Comparison of ENCODE assay signal across 15 cellular contexts in the genomic region with DNA sequence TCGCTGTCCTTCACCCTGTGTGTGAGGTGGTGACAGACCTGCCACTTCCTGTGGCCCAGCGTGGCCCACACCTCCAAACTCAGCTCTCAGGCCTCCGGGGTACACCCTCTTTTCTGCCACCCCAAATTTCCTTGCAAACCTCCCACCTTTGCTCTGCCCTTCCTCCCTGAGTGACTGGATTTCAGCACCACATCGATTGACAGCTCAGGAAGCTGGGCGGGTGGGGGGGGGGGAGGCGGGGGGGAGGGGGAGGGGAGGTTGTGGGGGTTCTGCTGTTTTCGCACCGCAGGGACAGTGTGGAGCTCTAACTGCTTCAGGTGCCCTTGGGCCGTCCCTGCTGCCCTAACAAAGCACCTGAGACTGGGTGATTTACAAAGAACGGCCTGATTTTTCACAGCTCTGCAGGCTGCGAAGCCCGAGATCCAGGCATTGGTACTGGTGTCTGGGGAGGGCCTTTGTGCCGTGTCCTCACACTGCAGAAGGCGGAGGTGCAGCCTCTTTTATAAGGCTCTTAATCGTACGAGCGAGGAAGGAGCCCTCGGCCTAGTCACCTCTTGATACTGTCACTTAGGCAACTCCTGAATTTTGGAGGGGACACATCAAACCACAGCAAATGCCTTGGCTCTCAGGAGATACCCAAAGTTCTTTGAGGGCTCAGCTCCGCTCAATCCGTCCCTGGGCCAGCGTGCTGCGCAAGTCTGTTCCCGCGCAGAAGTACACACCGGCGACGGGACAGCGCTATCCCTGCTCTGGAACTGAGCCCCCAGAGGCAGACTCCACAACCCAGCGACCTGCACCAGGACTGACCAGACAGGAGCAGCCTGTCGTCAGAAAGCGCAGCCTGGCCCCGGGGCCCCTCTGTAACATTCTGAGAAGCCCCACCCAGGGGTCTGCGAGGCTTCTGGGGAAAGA. TPM values are rescaled to one million over a fixed set of nuclear protein-coding genes. Genes with fewer than 3 reads are reported as not detected.
A peak's percentile ranks its signal among the peaks of the same experiment; 100 is the strongest.
DNase-seq lines count a peak whose midpoint lies in the region; ATAC-seq, FAIRE-seq and TF ChIP-seq lines count a peak whose summit lies in the region.
"Had no signal": no experiment of that assay in that cellular context is flagged by ENCODE, and none has a peak within 500 bp of the region (broad histone marks: within the 10 kb centered on the region; RNA-seq: fewer than 3 reads in every experiment).

No MANE protein-coding gene starts in this region.

- POLR2A ChIA-PET in K562 (lab: Yijun Ruan, JAX): interaction anchor here (0.7 to 0.8 kb wide), 2 partner anchors 53 to 144 kb away, joined by 3 to 4 read pairs; a partner anchor contains a TSS

- H3K9me3 ChIP-seq in K562 (replicated peaks; ENCODE audit: control insufficient read depth, insufficient read depth, low read depth, low read length): no peaks in the 10 kb centered on the region
- H3K9me3 ChIP-seq: esophagus squamous epithelium, Peyer's patch had no signal

- H3K27ac Mint-ChIP-seq in stimulated activated effector memory CD8-positive, alpha-beta T cell treated with anti-CD3 and anti-CD28 coated beads, Interleukin-12 subunit alpha, Interleukin-12 subunit beta, amount 100 ng/mL, for 72 hours: peak overlapping the region; percentile 78
- H3K27ac Mint-ChIP-seq: activated T-helper 17 cell treated with anti-CD3 and anti-CD28 coated beads, Interleukin-2, amount 50 U/mL, for 72 hours had no signal

- H3K27ac ChIP-seq in K562 (ENCODE audit: extremely low read depth, low read depth, low read length): no peak overlapping the region
- H3K27ac ChIP-seq: esophagus squamous epithelium, GM23248, Peyer's patch had no signal

- DNase-seq in left ventricle myocardium superior (peak; percentile 27), Right ventricle myocardium superior (no peak), Kasumi-1 (lab: John Stamatoyannopoulos, UW) (peak; percentile 30 to 38), K562 (ENCODE audit: extremely low read depth in 1 of 4, low spot score in 3 of 4) (no peak), SW 1271 (lab: John Stamatoyannopoulos, UW) (no peak), NCI-H345 treated with DMSO at 0.1 percent for 48 hours (lab: John Stamatoyannopoulos, UW; ENCODE audit: unreplicated experiment) (no peak)
- no peak for DNase-seq in stimulated activated effector memory CD8-positive, alpha-beta T cell treated with anti-CD3 and anti-CD28 coated beads, Interleukin-12 subunit alpha, Interleukin-12 subunit beta, amount 100 ng/mL, for 72 hours (ENCODE audit: low spot score in 2 of 2)
- DNase-seq: activated CD4-positive, alpha-beta T cell treated with anti-CD3 and anti-CD28 coated beads for 4 hours; dermis blood vessel endothelial cell; esophagus squamous epithelium; GM23248; NCI-H524 treated with DMSO at 0.1 percent for 48 hours; Peyer's patch had no signal

- no peak for ATAC-seq in left ventricle myocardium superior
- no peak for ATAC-seq in Right ventricle myocardium superior (ENCODE audit: poor library complexity)
- ATAC-seq in K562: no peak
- no peak for ATAC-seq in stimulated activated effector memory CD8-positive, alpha-beta T cell treated with anti-CD3 and anti-CD28 coated beads, Interleukin-12 subunit alpha, Interleukin-12 subunit beta, amount 100 ng/mL, for 72 hours
- ATAC-seq in HG02763 (IDR thresholded peaks at IDR 0.05; ENCODE audit: unreplicated experiment): no peak
- ATAC-seq: activated T-helper 17 cell treated with anti-CD3 and anti-CD28 coated beads, Interleukin-2, amount 50 U/mL, for 72 hours had no signal

- H3K79me2 ChIP-seq in K562 (ENCODE audit: control insufficient read depth, insufficient read depth, low read length): peaks cover 34% of the 10 kb centered on the region

- CTCF ChIA-PET in K562 (lab: Yijun Ruan, JAX; ENCODE audit: low intra/inter-chr PET ratio): interaction anchor here (0.8 to 2.0 kb wide), 3 partner anchors 100 to 141 kb away, joined by 3 to 17 read pairs (median 6); no protein-coding TSS in a partner anchor

- no peak for FAIRE-seq in K562 (lab: Jason Lieb, UNC)

- H3K27me3 ChIP-seq in K562 (ENCODE audit: control insufficient read depth in 2 of 2, insufficient read depth in 2 of 2, low read length in 2 of 2): no peaks in the 10 kb centered on the region
- H3K27me3 ChIP-seq: esophagus squamous epithelium, Peyer's patch had no signal

- intact Hi-C loops in left ventricle myocardium superior (cut with micrococcal nuclease) (no loop called here), Right ventricle myocardium superior (cut with DNase I) (loop anchor here (10.0 kb wide), 1 partner anchor 258 kb away; no protein-coding TSS in a partner anchor), K562 (cut with micrococcal nuclease) (no loop called here)

- peaks cover 19% of the 10 kb centered on the region; the same call in 1 of the 3 replicates for H3K36me3 ChIP-seq in K562 (ENCODE audit: control insufficient read depth, insufficient read depth, low read length)
- H3K36me3 ChIP-seq: Peyer's patch had no signal

- H3K9ac ChIP-seq in K562 (ENCODE audit: insufficient read depth in 1 of 2, low read depth in 2 of 2, low read length in 2 of 2): peak overlapping the region in 1 of 2 experiments; percentile 68; a peak in 2 of 4 replicates
- H3K9ac ChIP-seq: GM23248 had no signal

- no peak overlapping the region for H3K4me2 ChIP-seq in K562 (ENCODE audit: insufficient read depth, low read length)

- H4K20me1 ChIP-seq in K562 (replicated peaks; ENCODE audit: control insufficient read depth, insufficient read depth, low read length): peaks cover 6% of the 10 kb centered on the region; the same call in 1 of the 2 replicates

- peak overlapping the region; percentile 34 for H3K4me3 Mint-ChIP-seq in stimulated activated effector memory CD8-positive, alpha-beta T cell treated with anti-CD3 and anti-CD28 coated beads, Interleukin-12 subunit alpha, Interleukin-12 subunit beta, amount 100 ng/mL, for 72 hours

- in situ Hi-C loops in K562 (cut with MboI): loop anchor here (25.0 kb wide), 1 partner anchor 105 kb away; no protein-coding TSS in a partner anchor

- H3K9me1 ChIP-seq in K562 (ENCODE audit: control insufficient read depth, insufficient read depth, low read length): no peaks in the 10 kb centered on the region

- no peak for TF ChIP-seq CTCF in K562 (IDR thresholded peaks at IDR 0.05 in 2 of 3, conservative IDR thresholded peaks at IDR 0.05 in 1 of 3; ENCODE audit: insufficient read depth in 2 of 3, low read depth in 1 of 3, low read length in 3 of 3)

- no TSS peak for BruUV-seq in K562 (replicated peaks; lab: Mats Ljungman, UMichigan)

- H2AFZ ChIP-seq in K562 (ENCODE audit: low read depth, low read length): no peak overlapping the region
- H2AFZ ChIP-seq: GM23248 had no signal

- peaks cover 48% of the 10 kb centered on the region for H3K4me1 Mint-ChIP-seq in stimulated activated effector memory CD8-positive, alpha-beta T cell treated with anti-CD3 and anti-CD28 coated beads, Interleukin-12 subunit alpha, Interleukin-12 subunit beta, amount 100 ng/mL, for 72 hours

- no peak overlapping the region for H3K4me3 ChIP-seq in K562
- H3K4me3 ChIP-seq: esophagus squamous epithelium, GM23248, Peyer's patch had no signal

- peak; percentile 32; the same call in 1 of the 2 replicates for TF ChIP-seq POLR2A in K562 (conservative IDR thresholded peaks at IDR 0.05)

- peaks cover 10 to 88% of the 10 kb centered on the region in 2 experiments; a peak in 4 of 5 replicates for H3K4me1 ChIP-seq in K562 (replicated peaks in 1 of 2; ENCODE audit: control insufficient read depth in 2 of 2, insufficient read depth in 2 of 2, low read length in 2 of 2)

- H3K36me3 Mint-ChIP-seq in stimulated activated effector memory CD8-positive, alpha-beta T cell treated with anti-CD3 and anti-CD28 coated beads, Interleukin-12 subunit alpha, Interleukin-12 subunit beta, amount 100 ng/mL, for 72 hours: peaks cover 78% of the 10 kb centered on the region

- TF ChIP-seq RAD21 in K562 (CRISPR knock-in tag; conservative IDR thresholded peaks at IDR 0.05 in 1 of 2, IDR thresholded peaks at IDR 0.05 in 1 of 2): no peak

- H3K9me3 Mint-ChIP-seq in stimulated activated effector memory CD8-positive, alpha-beta T cell treated with anti-CD3 and anti-CD28 coated beads, Interleukin-12 subunit alpha, Interleukin-12 subunit beta, amount 100 ng/mL, for 72 hours: no peaks in the 10 kb centered on the region
- H3K9me3 Mint-ChIP-seq: activated T-helper 17 cell treated with anti-CD3 and anti-CD28 coated beads, Interleukin-2, amount 50 U/mL, for 72 hours had no signal

- no peak for TF ChIP-seq EP300 in K562 (IDR thresholded peaks at IDR 0.05; ENCODE audit: low read length)

- 83% methylated on average over 23 of the region's 33 CpGs for WGBS in K562 (ENCODE audit: insufficient coverage, low coverage, missing lambda C conversion rate)

RNA-seq across cellular contexts. Expression of a gene that starts 3.6 kb away (rescaled TPM):
- total RNA-seq in left ventricle myocardium superior (53.7 TPM), Right ventricle myocardium superior (59.4 TPM), K562 (2014; rRNA removed) (107 and 136 TPM in 2 replicates), K562 (2014; rRNA removed; fragmentation: Illumina TruSeq; extraction: Trizol) (102 and 107 TPM in 2 replicates), K562 (2015; rRNA removed; fragmentation: Illumina TruSeq; extraction: Trizol) (84.5 and 90.0 TPM in 2 replicates), K562 (2021) (83.7 and 87.1 TPM in 2 replicates)
- total RNA-seq in K562 (2011; cell fraction: chromatin; rRNA removed; ENCODE audit: low replicate concordance): 68.1 and 75.3 TPM in 2 replicates
- 29.2 and 40.8 TPM in 2 replicates for total RNA-seq in K562 (2011; cell fraction: nucleolus; rRNA removed)
- total RNA-seq in K562 (2011; cell fraction: nucleoplasm; rRNA removed): 60.6 and 70.4 TPM in 2 replicates
- polyA plus RNA-seq in K562 (2011; rRNA removed) (88.8 and 116 TPM in 2 replicates), K562 (2014; fragmentation: Illumina TruSeq; extraction: Trizol) (33.5 and 44.1 TPM in 2 replicates), K562 (2014; fragmentation: Nextera tagmentation; extraction: Ambion mirVana) (10 to 100 TPM; 13.5 to 17.4 TPM), K562 (2014; rRNA removed) (138 and 144 TPM in 2 replicates)
- polyA plus RNA-seq in K562 (2011; cell fraction: cytosol; rRNA removed): 77.7 and 122 TPM in 2 replicates
- polyA plus RNA-seq in K562 (2011; cell fraction: nucleus; rRNA removed): 40.8 and 50.9 TPM in 2 replicates
- 37.9 and 163 TPM in 2 replicates for polyA plus RNA-seq in K562 (2012)
- 36.1 and 37.7 TPM in 2 replicates for polyA minus RNA-seq in K562 (2011; rRNA and poly(A)+ RNA removed)
- polyA minus RNA-seq in K562 (2011; cell fraction: cytosol; rRNA and poly(A)+ RNA removed): 4.4 and 14.6 TPM in 2 replicates
- 11.4 and 14.2 TPM in 2 replicates for polyA minus RNA-seq in K562 (2011; cell fraction: nucleus; rRNA and poly(A)+ RNA removed)

RNA-seq across cellular contexts. Expression of a gene that starts 3.8 kb away (rescaled TPM):
- total RNA-seq in left ventricle myocardium superior: 13.8 TPM
- total RNA-seq in Right ventricle myocardium superior: 13.4 TPM
- 40.8 and 141 TPM in 2 replicates for total RNA-seq in K562 (2011; cell fraction: chromatin; rRNA removed; ENCODE audit: low replicate concordance)
- 87.2 and 95.9 TPM in 2 replicates for total RNA-seq in K562 (2011; cell fraction: nucleolus; rRNA removed)
- total RNA-seq in K562 (2011; cell fraction: nucleoplasm; rRNA removed): 46.2 and 50.4 TPM in 2 replicates
- total RNA-seq in K562 (2014; rRNA removed): 10.0 and 18.0 TPM in 2 replicates
- 1.8 and 2.1 TPM in 2 replicates for total RNA-seq in K562 (2014; rRNA removed; fragmentation: Illumina TruSeq; extraction: Trizol)
- 5.1 and 5.7 TPM in 2 replicates for total RNA-seq in K562 (2015; rRNA removed; fragmentation: Illumina TruSeq; extraction: Trizol)
- 24.8 and 29.8 TPM in 2 replicates for total RNA-seq in K562 (2021)
- 6.6 and 9.8 TPM in 2 replicates for polyA plus RNA-seq in K562 (2011; rRNA removed)
- polyA plus RNA-seq in K562 (2011; cell fraction: cytosol; rRNA removed): 8.0 and 15.3 TPM in 2 replicates
- polyA plus RNA-seq in K562 (2011; cell fraction: nucleus; rRNA removed): 105 and 184 TPM in 2 replicates
- polyA plus RNA-seq in K562 (2012): 12.5 and 21.3 TPM in 2 replicates
- 5.3 and 7.2 TPM in 2 replicates for polyA plus RNA-seq in K562 (2014; fragmentation: Illumina TruSeq; extraction: Trizol)
- under 1 TPM; 0.80 to 0.81 TPM for polyA plus RNA-seq in K562 (2014; fragmentation: Nextera tagmentation; extraction: Ambion mirVana)
- polyA plus RNA-seq in K562 (2014; rRNA removed): 15.2 and 22.7 TPM in 2 replicates
- polyA minus RNA-seq in K562 (2011; rRNA and poly(A)+ RNA removed): 3.7 and 4.7 TPM in 2 replicates
- polyA minus RNA-seq in K562 (2011; cell fraction: cytosol; rRNA and poly(A)+ RNA removed): 4.6 and 6.4 TPM in 2 replicates
- polyA minus RNA-seq in K562 (2011; cell fraction: nucleus; rRNA and poly(A)+ RNA removed): 37.2 and 42.8 TPM in 2 replicates

RNA-seq across cellular contexts. Expression of a gene that starts 19.9 kb away (rescaled TPM):
- total RNA-seq in left ventricle myocardium superior (13.6 TPM), Right ventricle myocardium superior (11.1 TPM), K562 (2014; rRNA removed) (18.3 and 21.2 TPM in 2 replicates), K562 (2014; rRNA removed; fragmentation: Illumina TruSeq; extraction: Trizol) (0.99 and 1.2 TPM in 2 replicates), K562 (2015; rRNA removed; fragmentation: Illumina TruSeq; extraction: Trizol) (6.3 and 8.8 TPM in 2 replicates), K562 (2021) (14.9 and 16.7 TPM in 2 replicates)
- total RNA-seq in K562 (2011; cell fraction: chromatin; rRNA removed; ENCODE audit: low replicate concordance): 15.6 and 46.2 TPM in 2 replicates
- 30.3 and 31.2 TPM in 2 replicates for total RNA-seq in K562 (2011; cell fraction: nucleolus; rRNA removed)
- 11.7 and 22.0 TPM in 2 replicates for total RNA-seq in K562 (2011; cell fraction: nucleoplasm; rRNA removed)
- polyA plus RNA-seq in K562 (2011; rRNA removed) (2.3 and 4.7 TPM in 2 replicates), K562 (2014; fragmentation: Illumina TruSeq; extraction: Trizol) (1.7 and 5.3 TPM in 2 replicates), K562 (2014; fragmentation: Nextera tagmentation; extraction: Ambion mirVana) (under 1 TPM; 0.24 to 0.34 TPM), K562 (2014; rRNA removed) (12.4 and 17.1 TPM in 2 replicates)
- polyA plus RNA-seq in K562 (2011; cell fraction: cytosol; rRNA removed): 3.2 and 5.1 TPM in 2 replicates
- 21.2 and 39.0 TPM in 2 replicates for polyA plus RNA-seq in K562 (2011; cell fraction: nucleus; rRNA removed)
- 16.5 and 26.3 TPM in 2 replicates for polyA plus RNA-seq in K562 (2012)
- polyA minus RNA-seq in K562 (2011; rRNA and poly(A)+ RNA removed): 1.1 and 1.4 TPM in 2 replicates
- polyA minus RNA-seq in K562 (2011; cell fraction: cytosol; rRNA and poly(A)+ RNA removed): 4.2 and 7.9 TPM in 2 replicates
- 7.3 and 8.8 TPM in 2 replicates for polyA minus RNA-seq in K562 (2011; cell fraction: nucleus; rRNA and poly(A)+ RNA removed)

RNA-seq across cellular contexts. Expression of a gene that starts 52.4 kb away (rescaled TPM):
- 46.6 TPM for total RNA-seq in left ventricle myocardium superior
- total RNA-seq in Right ventricle myocardium superior: 41.3 TPM
- total RNA-seq in K562 (2011; cell fraction: chromatin; rRNA removed; ENCODE audit: low replicate concordance): 96.2 and 235 TPM in 2 replicates
- 109 and 114 TPM in 2 replicates for total RNA-seq in K562 (2011; cell fraction: nucleolus; rRNA removed)
- total RNA-seq in K562 (2011; cell fraction: nucleoplasm; rRNA removed): 104 and 132 TPM in 2 replicates
- total RNA-seq in K562 (2014; rRNA removed): 35.6 and 35.8 TPM in 2 replicates
- total RNA-seq in K562 (2014; rRNA removed; fragmentation: Illumina TruSeq; extraction: Trizol): 4.3 and 5.2 TPM in 2 replicates
- 15.5 and 16.1 TPM in 2 replicates for total RNA-seq in K562 (2015; rRNA removed; fragmentation: Illumina TruSeq; extraction: Trizol)
- 52.8 and 54.2 TPM in 2 replicates for total RNA-seq in K562 (2021)
- polyA plus RNA-seq in K562 (2011; rRNA removed): 13.1 and 18.0 TPM in 2 replicates
- 18.4 and 29.4 TPM in 2 replicates for polyA plus RNA-seq in K562 (2011; cell fraction: cytosol; rRNA removed)
- polyA plus RNA-seq in K562 (2011; cell fraction: nucleus; rRNA removed): 50.2 and 67.4 TPM in 2 replicates
- 38.9 and 86.6 TPM in 2 replicates for polyA plus RNA-seq in K562 (2012)
- polyA plus RNA-seq in K562 (2014; fragmentation: Illumina TruSeq; extraction: Trizol): 13.8 and 24.0 TPM in 2 replicates
- under 1 TPM; 0.45 to 0.92 TPM for polyA plus RNA-seq in K562 (2014; fragmentation: Nextera tagmentation; extraction: Ambion mirVana)
- 31.7 and 32.1 TPM in 2 replicates for polyA plus RNA-seq in K562 (2014; rRNA removed)
- 16.9 and 24.8 TPM in 2 replicates for polyA minus RNA-seq in K562 (2011; rRNA and poly(A)+ RNA removed)
- 54.3 and 65.3 TPM in 2 replicates for polyA minus RNA-seq in K562 (2011; cell fraction: cytosol; rRNA and poly(A)+ RNA removed)
- 28.7 and 33.2 TPM in 2 replicates for polyA minus RNA-seq in K562 (2011; cell fraction: nucleus; rRNA and poly(A)+ RNA removed)

Comparison
In these comparisons a context has a peak if more than half of its experiments do, and no peak if none do; other contexts are left out.
1. DNase-seq: peak in left ventricle myocardium superior (single experiment) and Kasumi-1 (2 of 2); none in Right ventricle myocardium superior (single experiment), K562 (0 of 4), stimulated activated effector memory CD8-positive, alpha-beta T cell treated with anti-CD3 and anti-CD28 coated beads, Interleukin-12 subunit alpha, Interleukin-12 subunit beta, amount 100 ng/mL, for 72 hours (0 of 2), SW 1271 (0 of 2) and NCI-H345 treated with DMSO at 0.1 percent for 48 hours (single experiment).